In genomic region chr7:12674861-12675260, GRCh38 we compare ENCODE assay signal across 9 cellular contexts. TPM values are rescaled to one million over a fixed set of nuclear protein-coding genes. Genes with fewer than 3 reads are reported as not detected.
DNase-seq lines count a peak whose midpoint lies in the region; ATAC-seq and FAIRE-seq lines count a peak whose summit lies in the region.
"Had no signal": no experiment of that assay in that cellular context is flagged by ENCODE, and none has a peak within 500 bp of the region (broad histone marks: within the 10 kb centered on the region; RNA-seq: fewer than 3 reads in every experiment).

No MANE protein-coding gene starts in this region.

- no peak for FAIRE-seq in HTR-8/SVneo (lab: Jason Lieb, UNC)

- peak; percentile 72 for DNase-seq in DMS53 treated with DMSO at 0.1 percent for 48 hours (lab: John Stamatoyannopoulos, UW; ENCODE audit: unreplicated experiment)
- peak; percentile 8 for DNase-seq in NCI-H2029 treated with DMSO at 0.1 percent for 48 hours (lab: John Stamatoyannopoulos, UW)
- DNase-seq in activated gamma-delta T cell treated with anti-CD3 and anti-CD28 coated beads, Interleukin-2, amount 50 U/mL, for 16 hours (ENCODE audit: low read depth) = peak; percentile 17
- DNase-seq in left lobe of liver (ENCODE audit: low spot score) = peak; percentile 52
- DNase-seq in HTR-8/SVneo (ENCODE audit: insufficient read length, low spot score) = no peak
- no peak for DNase-seq in activated effector memory CD4-positive, alpha-beta T cell treated with anti-CD3 and anti-CD28 coated beads, Interleukin-2, amount 50 U/mL, for 16 hours
- DNase-seq: right cardiac atrium had no signal

- ATAC-seq in GM21526 (IDR thresholded peaks at IDR 0.05; ENCODE audit: low FRiP score, unreplicated experiment) (peak; percentile 81), left lobe of liver (peak; percentile 100), HG03354 (IDR thresholded peaks at IDR 0.05; ENCODE audit: poor library complexity, severe bottlenecking, unreplicated experiment) (no peak)

RNA-seq across cellular contexts. Expression of gene ARL4A, which starts 12.6 kb away (rescaled TPM):
- 5.8 TPM for total RNA-seq in left lobe of liver

Comparison
In these comparisons a context has a peak if more than half of its experiments do, and no peak if none do; other contexts are left out.
1. DNase-seq: peak in DMS53 treated with DMSO at 0.1 percent for 48 hours (single experiment), NCI-H2029 treated with DMSO at 0.1 percent for 48 hours (single experiment), activated gamma-delta T cell treated with anti-CD3 and anti-CD28 coated beads, Interleukin-2, amount 50 U/mL, for 16 hours (single experiment) and left lobe of liver (single experiment); none in HTR-8/SVneo (single experiment) and activated effector memory CD4-positive, alpha-beta T cell treated with anti-CD3 and anti-CD28 coated beads, Interleukin-2, amount 50 U/mL, for 16 hours (single experiment).